ENCODE assay signal across 8 cellular contexts in the genomic region with DNA sequence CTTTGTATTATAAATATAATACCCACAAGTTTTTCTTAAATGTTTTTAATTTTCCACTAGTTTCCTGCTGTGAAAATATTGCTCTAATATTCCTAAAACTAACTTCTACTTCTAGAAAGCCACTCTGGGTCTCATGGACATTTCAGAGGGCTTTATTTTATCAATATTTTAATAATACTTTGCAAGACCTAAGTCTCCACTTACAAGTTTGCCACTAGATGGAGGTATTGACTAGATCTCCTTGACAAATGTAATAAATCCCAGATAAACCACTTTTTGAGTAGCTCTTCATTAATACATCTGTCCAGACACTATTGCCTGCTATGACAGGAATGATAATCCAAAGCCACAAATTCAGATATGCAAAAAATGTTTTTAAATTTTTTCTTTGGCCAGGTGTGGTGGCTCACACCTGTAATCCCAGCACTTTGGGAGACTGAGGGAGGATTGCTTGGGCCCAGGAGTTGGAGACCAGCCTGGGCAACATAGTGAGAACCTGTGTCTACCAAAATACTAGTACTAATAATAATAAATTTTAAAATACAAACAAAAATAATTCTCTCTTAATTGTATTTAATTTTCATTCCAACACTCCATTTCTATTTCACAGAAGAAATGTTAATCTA. TPM values are rescaled to one million over a fixed set of nuclear protein-coding genes. Genes with fewer than 3 reads are reported as not detected.
DNase-seq lines count a peak whose midpoint lies in the region; ATAC-seq, FAIRE-seq and TF ChIP-seq lines count a peak whose summit lies in the region.

No MANE protein-coding gene starts in this region.

- no peak overlapping the region for H3K4me3 ChIP-seq in WERI-Rb-1 (ENCODE audit: low read depth, low read length)

- no peaks in the 10 kb centered on the region for H3K36me3 ChIP-seq in WERI-Rb-1

- ATAC-seq in GM21526 (IDR thresholded peaks at IDR 0.05; ENCODE audit: low FRiP score, unreplicated experiment) (no peak), HG03565 (IDR thresholded peaks at IDR 0.05; ENCODE audit: unreplicated experiment) (no peak), omental fat pad (ENCODE audit: low FRiP score) (no peak), GM18520 (IDR thresholded peaks at IDR 0.05; ENCODE audit: unreplicated experiment) (no peak)

- DNase-seq in NAMALWA (ENCODE audit: low spot score) (peak; percentile 74), WERI-Rb-1 (no peak), iris pigment epithelial cell (ENCODE audit: low read depth) (peak; percentile 75), omental fat pad (ENCODE audit: low spot score) (no peak)

- no peaks in the 10 kb centered on the region for H3K9me3 ChIP-seq in WERI-Rb-1 (ENCODE audit: severe bottlenecking)

- peak; percentile 95 for FAIRE-seq in G401.6 (lab: Jason Lieb, UNC)

- H3K27me3 ChIP-seq in WERI-Rb-1 (ENCODE audit: insufficient read depth, low read depth, severe bottlenecking) = no peaks in the 10 kb centered on the region

- no peak overlapping the region for H3K27ac ChIP-seq in WERI-Rb-1

- TF ChIP-seq CTCF in WERI-Rb-1 (IDR thresholded peaks at IDR 0.05; ENCODE audit: low read depth, low read length) = 0 out of 2 replicates have a peak, but pooled peaks have one; percentile 14
- TF ChIP-seq CTCF in omental fat pad (IDR thresholded peaks at IDR 0.05) = no peak

RNA-seq across cellular contexts. Expression of a gene that starts 3.5 kb away (rescaled TPM):
- 100 to 1,000 TPM; 118 to 215 (median 168) TPM for total RNA-seq in omental fat pad

Comparison
In these comparisons a context has a peak if more than half of its experiments do, and no peak if none do; other contexts are left out.
1. DNase-seq: peak in NAMALWA (single experiment) and iris pigment epithelial cell (single experiment); none in WERI-Rb-1 (single experiment) and omental fat pad (single experiment).